Comparison of ENCODE assay signal across 25 cellular contexts in genomic region chr18:9922592-9923308, GRCh38. TPM values are rescaled to one million over a fixed set of nuclear protein-coding genes. Genes with fewer than 3 reads are reported as not detected.
DNase-seq lines count a peak whose midpoint lies in the region; ATAC-seq, FAIRE-seq and TF ChIP-seq lines count a peak whose summit lies in the region.
"Had no signal": no experiment of that assay in that cellular context is flagged by ENCODE, and none has a peak within 500 bp of the region (broad histone marks: within the 10 kb centered on the region; RNA-seq: fewer than 3 reads in every experiment).

No MANE protein-coding gene starts in this region.

- H3K9ac ChIP-seq in keratinocyte (ENCODE audit: control insufficient read depth, extremely low read depth, insufficient read depth, low read length) = no peak overlapping the region

- no peaks in the 10 kb centered on the region for H3K27me3 Mint-ChIP-seq in CD4-positive, alpha-beta T cell
- H3K27me3 Mint-ChIP-seq: stimulated activated naive CD8-positive, alpha-beta T cell treated with anti-CD3 and anti-CD28 coated beads, Interleukin-15, Interleukin-2, amounts not matched to agents 100 ng/mL and 50 ng/mL, for 24 hours had no signal

- H3K27ac Mint-ChIP-seq in CD4-positive, alpha-beta T cell = no peak overlapping the region
- H3K27ac Mint-ChIP-seq: stimulated activated naive CD8-positive, alpha-beta T cell treated with anti-CD3 and anti-CD28 coated beads, Interleukin-15, Interleukin-2, amounts not matched to agents 100 ng/mL and 50 ng/mL, for 24 hours had no signal

- peaks cover 4% of the 10 kb centered on the region for H3K9me1 ChIP-seq in keratinocyte (ENCODE audit: control insufficient read depth, extremely low read depth, insufficient read depth, low read length)

- no peaks in the 10 kb centered on the region for H3K9me3 ChIP-seq in A549
- no peaks in the 10 kb centered on the region for H3K9me3 ChIP-seq in CD4-positive, alpha-beta T cell (ENCODE audit: control insufficient read depth, low read length)
- H3K9me3 ChIP-seq in OCI-LY7 (ENCODE audit: low read length) = no peaks in the 10 kb centered on the region; the same call in 1 of the 2 replicates
- no peaks in the 10 kb centered on the region for H3K9me3 ChIP-seq in keratinocyte (ENCODE audit: control insufficient read depth, low read depth, low read length)
- H3K9me3 ChIP-seq: Caco-2, tibial nerve had no signal

- CTCF ChIA-PET in A549 (lab: Yijun Ruan, JAX) = no interaction called here
- CTCF ChIA-PET in CD4-positive, alpha-beta T cell (lab: Charles Lee) = no interaction called here
- CTCF ChIA-PET in OCI-LY7 (lab: Charles Lee; ENCODE audit: unreplicated experiment) = no interaction called here

- FAIRE-seq in A549 (lab: Jason Lieb, UNC) = no peak
- no peak for FAIRE-seq in keratinocyte (lab: Jason Lieb, UNC)
- FAIRE-seq: HTR-8/SVneo had no signal

- peaks cover 100% of the 10 kb centered on the region for H3K79me2 ChIP-seq in OCI-LY7 (ENCODE audit: insufficient read depth, low read depth, low read length)
- H3K79me2 ChIP-seq in keratinocyte (ENCODE audit: control insufficient read depth, insufficient read depth, low read length) = peaks cover 99% of the 10 kb centered on the region

- no peaks in the 10 kb centered on the region for H3K9me3 Mint-ChIP-seq in CD4-positive, alpha-beta T cell
- H3K9me3 Mint-ChIP-seq: stimulated activated naive CD8-positive, alpha-beta T cell treated with anti-CD3 and anti-CD28 coated beads, Interleukin-15, Interleukin-2, amounts not matched to agents 100 ng/mL and 50 ng/mL, for 24 hours had no signal

- no peak for TF ChIP-seq POLR2A in A549 (IDR thresholded peaks at IDR 0.05; ENCODE audit: low read length)

- H3K4me1 ChIP-seq in A549 (peaks cover 84% of the 10 kb centered on the region), OCI-LY7 (ENCODE audit: insufficient read depth, low read length, poor library complexity, severe bottlenecking) (peaks cover 84% of the 10 kb centered on the region), keratinocyte (ENCODE audit: control insufficient read depth, extremely low read depth, insufficient read depth, low read length) (peaks cover 41% of the 10 kb centered on the region)

- no peaks in the 10 kb centered on the region for H3K9me2 ChIP-seq in OCI-LY7 (ENCODE audit: insufficient read depth, low read length)

- TF ChIP-seq CTCF in A549 (IDR thresholded peaks at IDR 0.05) (no peak), OCI-LY7 (conservative IDR thresholded peaks at IDR 0.05; ENCODE audit: low read length) (no peak), keratinocyte (optimal IDR thresholded peaks at IDR 0.05 in 1 of 3, IDR thresholded peaks at IDR 0.05 in 1 of 3, conservative IDR thresholded peaks at IDR 0.05 in 1 of 3; ENCODE audit: extremely low read depth in 1 of 3, insufficient read depth in 2 of 3, low read length in 3 of 3) (no peak)
- no peak for TF ChIP-seq CTCF in CD4-positive, alpha-beta T cell (IDR thresholded peaks at IDR 0.05)

- DNase-seq in A549 (ENCODE audit: low read depth in 1 of 2, low spot score in 1 of 2) = no peak
- no peak for DNase-seq in CD4-positive, alpha-beta T cell
- DNase-seq in OCI-LY7 (ENCODE audit: low spot score) = no peak
- DNase-seq in keratinocyte (ENCODE audit: low read depth, low spot score) = no peak
- no peak for DNase-seq in AG20443 (ENCODE audit: low spot score)
- DNase-seq in Right ventricle myocardium inferior (ENCODE audit: missing footprints) = no peak
- DNase-seq: activated CD4-positive, alpha-beta T cell treated with anti-CD3 and anti-CD28 coated beads for 4 hours; activated CD8-positive, alpha-beta memory T cell treated with anti-CD3 and anti-CD28 coated beads, Interleukin-2, amount 50 U/mL, for 4 hours; activated gamma-delta T cell treated with Interleukin-2 at 50 U/mL for 16 hours; Caco-2; cerebellar nuclear complex; HCEC 1CT; mesendoderm; NCI-H1417; NCI-H2107; NCI-H510A; stimulated activated CD4-positive, alpha-beta T cell treated with anti-CD3 and anti-CD28 coated beads, Interleukin-4, amount 100 ng/mL, for 1 hour; SW 1271 had no signal

- BruUV-seq in OCI-LY7 (replicated peaks; lab: Mats Ljungman, UMichigan) = no TSS peak

- dilution Hi-C loops in keratinocyte (cut with MboI; ENCODE audit: extremely low pct_ligation_motif_present, low sequenced_read_pairs) = no loop called here

- H3K4me3 ChIP-seq in A549 (no peak overlapping the region), OCI-LY7 (ENCODE audit: low read depth, low read length, poor library complexity, severe bottlenecking) (no peak overlapping the region), keratinocyte (ENCODE audit: control insufficient read depth in 2 of 3, extremely low read depth in 1 of 3, insufficient read depth in 2 of 3, low read depth in 1 of 3, low read length in 3 of 3) (no peak overlapping the region)
- H3K4me3 ChIP-seq: skin epidermis, tibial nerve had no signal

- H3K27ac ChIP-seq in A549 (no peak overlapping the region), OCI-LY7 (ENCODE audit: low read depth, low read length, poor library complexity, severe bottlenecking) (no peak overlapping the region), keratinocyte (ENCODE audit: control insufficient read depth, insufficient read depth, low read length) (no peak overlapping the region)
- H3K27ac ChIP-seq in CD4-positive, alpha-beta T cell (ENCODE audit: low read depth, low read length) = no peak overlapping the region

- H4K20me1 ChIP-seq in OCI-LY7 (ENCODE audit: insufficient read depth, low read length) (peaks cover 85% of the 10 kb centered on the region), keratinocyte (ENCODE audit: control insufficient read depth, extremely low read depth, insufficient read depth, low read length) (peaks cover 37% of the 10 kb centered on the region)

- H3K36me3 Mint-ChIP-seq in CD4-positive, alpha-beta T cell (ENCODE audit: low read depth) = peaks cover 9% of the 10 kb centered on the region

- POLR2A ChIA-PET in A549 (lab: Yijun Ruan, JAX) = no interaction called here
- POLR2A ChIA-PET in CD4-positive, alpha-beta T cell (lab: Charles Lee) = interaction anchor here (2.5 to 2.6 kb wide), 2 partner anchors 7 to 9 kb away, joined by 13 to 15 read pairs; partner anchors contain the start of gene VAPA
- POLR2A ChIA-PET in OCI-LY7 (lab: Charles Lee) = interaction anchor here (1.3 to 1.9 kb wide), 2 partner anchors 9 to 19 kb away, joined by 4 to 7 read pairs; partner anchors contain the start of gene VAPA

- TF ChIP-seq EP300 in A549 (IDR thresholded peaks at IDR 0.05) = no peak

- H3K4me3 Mint-ChIP-seq in CD4-positive, alpha-beta T cell = peak overlapping the region; percentile 55
- H3K4me3 Mint-ChIP-seq: stimulated activated naive CD8-positive, alpha-beta T cell treated with anti-CD3 and anti-CD28 coated beads, Interleukin-15, Interleukin-2, amounts not matched to agents 100 ng/mL and 50 ng/mL, for 24 hours had no signal

- 68% methylated on average over 4 of the region's 4 CpGs for WGBS in A549 (ENCODE audit: missing lambda C conversion rate)

- intact Hi-C loops in CD4-positive, alpha-beta T cell (cut with DNase I, micrococcal nuclease) = no loop called here
- intact Hi-C loops in OCI-LY7 (cut with micrococcal nuclease; ENCODE audit: unreplicated experiment) = no loop called here
- intact Hi-C loops in Right ventricle myocardium inferior (cut with DNase I) = no loop called here

- no peak for TF ChIP-seq RAD21 in A549 (conservative IDR thresholded peaks at IDR 0.05 in 1 of 2, IDR thresholded peaks at IDR 0.05 in 1 of 2)

- no peak overlapping the region for H3K4me2 ChIP-seq in A549
- peak overlapping the region; percentile 52; the same call in 1 of the 2 replicates for H3K4me2 ChIP-seq in OCI-LY7 (ENCODE audit: low read length)
- H3K4me2 ChIP-seq in keratinocyte (ENCODE audit: control insufficient read depth, extremely low read depth, insufficient read depth, low read depth, low read length) = peak overlapping the region; percentile 22

- peaks cover 26% of the 10 kb centered on the region for H3K4me1 Mint-ChIP-seq in CD4-positive, alpha-beta T cell (ENCODE audit: low read depth)

- H3K36me3 ChIP-seq in OCI-LY7 (ENCODE audit: insufficient read depth, low read length) (peaks cover 3% of the 10 kb centered on the region; the same call in 1 of the 2 replicates), keratinocyte (ENCODE audit: control insufficient read depth in 2 of 2, extremely low read depth in 1 of 2, insufficient read depth in 2 of 2, low read length in 2 of 2) (no peaks in the 10 kb centered on the region)
- H3K36me3 ChIP-seq: tibial nerve had no signal

- no peaks in the 10 kb centered on the region for H3K27me3 ChIP-seq in CD4-positive, alpha-beta T cell (ENCODE audit: control insufficient read depth, insufficient read depth, low read length)
- no peaks in the 10 kb centered on the region for H3K27me3 ChIP-seq in keratinocyte (ENCODE audit: control insufficient read depth, extremely low read depth, insufficient read depth, low read length)
- H3K27me3 ChIP-seq: tibial nerve had no signal

- H2AFZ ChIP-seq in OCI-LY7 (ENCODE audit: low read length) = no peak overlapping the region
- H2AFZ ChIP-seq in keratinocyte (ENCODE audit: control insufficient read depth, low read length) = no peak overlapping the region

- no peak for ATAC-seq in A549
- ATAC-seq in CD4-positive, alpha-beta T cell (ENCODE audit: poor library complexity) = no peak
- ATAC-seq in HG02870 (IDR thresholded peaks at IDR 0.05; ENCODE audit: unreplicated experiment) = no peak
- ATAC-seq in GM18498 (IDR thresholded peaks at IDR 0.05; ENCODE audit: unreplicated experiment) = no peak
- ATAC-seq in Right ventricle myocardium inferior = no peak
- ATAC-seq: esophagus mucosa had no signal

RNA-seq across cellular contexts. Expression of gene VAPA, which starts 8.9 kb away (rescaled TPM):
- polyA plus RNA-seq in A549 (2011; rRNA removed) (356 and 391 TPM in 2 replicates), A549 (2017; fragmentation: RNase III; extraction: RNeasy Plus Mini Kit Qiagen cat#74134 plus additional on column Dnase treatment) (158 to 166 TPM (median 161 TPM) in 3 replicates), keratinocyte (174 to 350 TPM (median 267 TPM) in 3 replicates)
- 99.8 and 102 TPM in 2 replicates for polyA plus RNA-seq in A549 (2012; cell fraction: cytosol; rRNA removed)
- polyA plus RNA-seq in A549 (2012; cell fraction: nucleus; rRNA removed) = 37.3 and 47.0 TPM in 2 replicates
- polyA minus RNA-seq in A549 (2011; rRNA and poly(A)+ RNA removed) = 72.5 and 89.1 TPM in 2 replicates
- total RNA-seq in CD4-positive, alpha-beta T cell = 100 to 1,000 TPM; 162 to 177 TPM
- total RNA-seq in OCI-LY7 (2014; rRNA removed; shearing (Covaris generic)) = 176 and 184 TPM in 2 replicates
- total RNA-seq in OCI-LY7 (2022) (139 and 151 TPM in 2 replicates), Right ventricle myocardium inferior (203 TPM)
- polyA plus RNA-seq in keratinocyte (2011; ENCODE audit: low read depth) = 170 TPM
- 244 and 459 TPM in 2 replicates for polyA plus RNA-seq in keratinocyte (2011; cell fraction: cytosol; rRNA removed)
- polyA plus RNA-seq in keratinocyte (2011; cell fraction: nucleus; rRNA removed) = 146 and 198 TPM in 2 replicates
- polyA plus RNA-seq in keratinocyte (2012; ENCODE audit: low replicate concordance) = 143 and 223 TPM in 2 replicates
- polyA minus RNA-seq in keratinocyte = 18.6 to 194 TPM (median 79.0 TPM) in 3 replicates
- polyA minus RNA-seq in keratinocyte (2011; cell fraction: cytosol; rRNA and poly(A)+ RNA removed) = 163 TPM
- 37.4 and 91.5 TPM in 2 replicates for polyA minus RNA-seq in keratinocyte (2011; cell fraction: nucleus; rRNA and poly(A)+ RNA removed)

RNA-seq across cellular contexts. Expression of gene TXNDC2, which starts 37.0 kb away (rescaled TPM):
- polyA plus RNA-seq in A549 (2011; rRNA removed) (0.16 TPM in 1 of 2 replicates, not detected in the other), A549 (2017; fragmentation: RNase III; extraction: RNeasy Plus Mini Kit Qiagen cat#74134 plus additional on column Dnase treatment) (0.06 to 0.12 TPM in 2 of 3 replicates, not detected in the other), keratinocyte (0.03 TPM in 1 of 3 replicates, not detected in the others)
- 0.05 and 0.09 TPM in 2 replicates for polyA plus RNA-seq in A549 (2012; cell fraction: cytosol; rRNA removed)
- 0.12 TPM in 1 of 2 replicates, not detected in the other for polyA plus RNA-seq in A549 (2012; cell fraction: nucleus; rRNA removed)
- 0.37 TPM in 1 of 2 replicates, not detected in the other for polyA minus RNA-seq in A549 (2011; rRNA and poly(A)+ RNA removed)
- total RNA-seq in CD4-positive, alpha-beta T cell = not detected
- total RNA-seq in OCI-LY7 (2014; rRNA removed; shearing (Covaris generic)) = not detected in 2 replicates
- total RNA-seq in OCI-LY7 (2022) (not detected in 2 replicates), Right ventricle myocardium inferior (not detected)
- polyA plus RNA-seq in keratinocyte (2011; ENCODE audit: low read depth) = not detected
- polyA plus RNA-seq in keratinocyte (2011; cell fraction: cytosol; rRNA removed) = not detected in 2 replicates
- not detected in 2 replicates for polyA plus RNA-seq in keratinocyte (2011; cell fraction: nucleus; rRNA removed)
- 0.06 TPM in 1 of 2 replicates, not detected in the other for polyA plus RNA-seq in keratinocyte (2012; ENCODE audit: low replicate concordance)
- 0.16 TPM in 1 of 3 replicates, not detected in the others for polyA minus RNA-seq in keratinocyte
- polyA minus RNA-seq in keratinocyte (2011; cell fraction: cytosol; rRNA and poly(A)+ RNA removed) = not detected
- polyA minus RNA-seq in keratinocyte (2011; cell fraction: nucleus; rRNA and poly(A)+ RNA removed) = not detected in 2 replicates
- total RNA-seq: Caco-2, esophagus mucosa had no signal
